ENCODE assay signal across 8 cellular contexts in the genomic region with DNA sequence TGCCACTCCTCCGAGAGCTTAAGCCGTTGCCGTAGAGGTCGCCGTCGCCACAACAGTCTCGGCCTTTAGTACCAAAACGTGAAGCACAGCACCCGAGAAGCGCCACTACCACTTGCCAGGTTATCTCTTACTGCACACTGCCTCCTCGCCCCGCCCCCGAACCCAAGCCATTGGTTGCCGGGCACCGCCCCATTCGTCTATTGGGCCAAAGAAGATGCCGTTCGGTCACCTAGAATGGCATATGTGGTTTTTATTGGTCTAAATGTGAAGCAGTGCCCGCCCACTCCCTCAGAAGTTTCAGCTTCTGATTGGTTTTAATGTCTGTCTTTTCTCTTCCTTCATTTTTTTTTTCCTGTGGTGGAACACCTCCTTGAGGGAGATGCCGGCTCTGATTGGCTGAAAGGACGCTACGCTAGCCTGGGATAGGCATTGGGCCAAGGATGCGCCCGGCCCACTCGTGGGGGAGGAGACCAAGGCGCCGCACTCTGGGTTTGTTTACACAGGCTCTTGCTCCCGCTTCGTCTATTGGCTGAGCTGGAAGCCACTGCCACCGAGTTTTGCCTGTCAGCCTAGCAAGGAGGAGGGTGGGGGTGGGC. TPM values are rescaled to one million over a fixed set of nuclear protein-coding genes. Genes with fewer than 3 reads are reported as not detected.
A peak's percentile ranks its signal among the peaks of the same experiment; 100 is the strongest.
DNase-seq lines count a peak whose midpoint lies in the region; ATAC-seq and TF ChIP-seq lines count a peak whose summit lies in the region.

A gene with protein sequence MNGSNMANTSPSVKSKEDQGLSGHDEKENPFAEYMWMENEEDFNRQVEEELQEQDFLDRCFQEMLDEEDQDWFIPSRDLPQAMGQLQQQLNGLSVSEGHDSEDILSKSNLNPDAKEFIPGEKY (minus strand): TSS at position 139 of the 596 bp plus-strand sequence. CDS start 24,514 bp downstream, outside the sequence.

- peak within 1 kb of the TSS; percentile 73 for H2AK9ac ChIP-seq in IMR-90 (replicated peaks; ENCODE audit: low read depth, low read length, poor library complexity)

- H3K4me1 ChIP-seq in IMR-90 (ENCODE audit: control insufficient read depth, insufficient read depth, low read length): peaks cover 2% of the 10 kb centered on the region; the same call in 1 of the 2 replicates
- H3K4me1 ChIP-seq in mucosa of stomach (ENCODE audit: control insufficient read depth, insufficient read depth, low read length): peaks cover 5% of the 10 kb centered on the region

- no peak for TF ChIP-seq RAD21 in IMR-90 (IDR thresholded peaks at IDR 0.05; ENCODE audit: low read length)

- no peak for TF ChIP-seq CTCF in IMR-90 (conservative IDR thresholded peaks at IDR 0.05; ENCODE audit: low read depth, low read length)

- H3K79me1 ChIP-seq in IMR-90 (ENCODE audit: low read depth in 1 of 2, low read length in 2 of 2): no peaks in the 10 kb centered on the region

- no peak within 1 kb of the TSS for H3K27ac ChIP-seq in IMR-90 (ENCODE audit: insufficient read depth, low read length)

- H3K4me2 ChIP-seq in IMR-90 (ENCODE audit: low read depth, low read length): peak within 1 kb of the TSS; percentile 83

- H2AFZ ChIP-seq in IMR-90 (replicated peaks; ENCODE audit: low read length, poor library complexity): peak within 1 kb of the TSS; percentile 97

- H3K4me3 ChIP-seq in IMR-90 (ENCODE audit: insufficient read depth, low read depth, low read length) (peak within 1 kb of the TSS; percentile 57), mucosa of stomach (ENCODE audit: low read length) (peak within 1 kb of the TSS; percentile 89)

- dilution Hi-C loops in IMR-90 (cut with HindIII; ENCODE audit: low sequenced_read_pairs, unreplicated experiment): no loop called here

- BruUV-seq in IMR-90 (replicated peaks; lab: Mats Ljungman, UMichigan): no TSS peak

- TF ChIP-seq POLR2A in IMR-90 (IDR thresholded peaks at IDR 0.05; ENCODE audit: low read depth, low read length): no peak

- H4K91ac ChIP-seq in IMR-90 (ENCODE audit: insufficient read depth, low read depth, low read length): no peak within 1 kb of the TSS

- no peak within 1 kb of the TSS for H4K5ac ChIP-seq in IMR-90 (ENCODE audit: low read depth, low read length)

- H3K27me3 ChIP-seq in IMR-90 (ENCODE audit: control insufficient read depth, insufficient read depth, low read length): peaks cover 4% of the 10 kb centered on the region; the same call in 1 of the 2 replicates
- no peaks in the 10 kb centered on the region for H3K27me3 ChIP-seq in mucosa of stomach (ENCODE audit: control insufficient read depth, insufficient read depth, low read length)

- H2AK5ac ChIP-seq in IMR-90 (ENCODE audit: low read depth, low read length): no peak within 1 kb of the TSS

- in situ Hi-C loops in IMR-90 (cut with MboI; ENCODE audit: low sequenced_read_pairs): no loop called here

- H3K9me1 ChIP-seq in IMR-90 (ENCODE audit: insufficient read depth, low read length): no peaks in the 10 kb centered on the region

- ATAC-seq in GM21529 (IDR thresholded peaks at IDR 0.05; ENCODE audit: unreplicated experiment) (peak; percentile 96), IMR-90 (ENCODE audit: low read depth) (peak; percentile 97), esophagus mucosa (peak; percentile 99)

- H3K9me3 ChIP-seq in IMR-90 (ENCODE audit: control insufficient read depth, insufficient read depth, low read length) (no peaks in the 10 kb centered on the region), mucosa of stomach (ENCODE audit: control insufficient read depth, low read length) (no peaks in the 10 kb centered on the region)

- intact Hi-C loops in IMR-90 (cut with micrococcal nuclease): no loop called here

- no peak within 1 kb of the TSS for H2BK5ac ChIP-seq in IMR-90 (ENCODE audit: low read depth, low read length, poor library complexity, severe bottlenecking)

- H3K18ac ChIP-seq in IMR-90 (ENCODE audit: low read depth, low read length): no peak within 1 kb of the TSS

- peak; percentile 99 for DNase-seq in DMS 273 treated with DMSO at 0.1 percent for 48 hours (lab: John Stamatoyannopoulos, UW)
- peak; percentile 97 for DNase-seq in IMR-90
- DNase-seq in activated T-cell treated with anti-CD3 and anti-CD28 coated beads, Interleukin-2, amount 50 U/mL, for 48 hours: peak; percentile 97 to 98
- peak; percentile 97 for DNase-seq in stimulated activated CD8-positive, alpha-beta memory T cell treated with anti-CD3 and anti-CD28 coated beads, Interleukin-4, amount 100 ng/mL, for 48 hours

- H4K20me1 ChIP-seq in IMR-90 (ENCODE audit: insufficient read depth, low read length): no peaks in the 10 kb centered on the region

- H3K56ac ChIP-seq in IMR-90 (ENCODE audit: extremely low read depth, insufficient read depth, low read length): no peak within 1 kb of the TSS

- no peak within 1 kb of the TSS for H3K9ac ChIP-seq in IMR-90 (ENCODE audit: low read depth, low read length)
- H3K9ac ChIP-seq in mucosa of stomach (ENCODE audit: low read length): peak within 1 kb of the TSS; percentile 76

- no peak within 1 kb of the TSS; the same call in 1 of the 2 replicates for H3K14ac ChIP-seq in IMR-90 (replicated peaks; ENCODE audit: low read depth, low read length)

- no peak within 1 kb of the TSS for H3K4ac ChIP-seq in IMR-90 (ENCODE audit: low read depth, low read length)

- no peak within 1 kb of the TSS for H4K8ac ChIP-seq in IMR-90 (ENCODE audit: low read depth in 2 of 2, low read length in 2 of 2)

- no peak within 1 kb of the TSS for H2BK120ac ChIP-seq in IMR-90 (ENCODE audit: low read depth, low read length)

- POLR2A ChIA-PET in IMR-90 (lab: Charles Lee; ENCODE audit: unreplicated experiment): no interaction called here

- CTCF ChIA-PET in IMR-90 (lab: Yijun Ruan, JAX): no interaction called here

- 2% methylated on average over 10 of the region's 30 CpGs; no CpG with 5 or more reads in 1 of the 2 experiments for WGBS in IMR-90 (ENCODE audit: extremely low coverage in 2 of 2, insufficient read length in 1 of 2), 2 experiments

- H3K23ac ChIP-seq in IMR-90 (ENCODE audit: low read depth, low read length): no peak within 1 kb of the TSS

- H3K36me3 ChIP-seq in IMR-90 (ENCODE audit: control insufficient read depth, insufficient read depth, low read length): no peaks in the 10 kb centered on the region
- no peaks in the 10 kb centered on the region for H3K36me3 ChIP-seq in mucosa of stomach (ENCODE audit: control insufficient read depth, insufficient read depth, low read length)

- no peak within 1 kb of the TSS for H2BK20ac ChIP-seq in IMR-90 (ENCODE audit: low read depth, low read length)

- H2BK15ac ChIP-seq in IMR-90 (ENCODE audit: low read depth, low read length): no peak within 1 kb of the TSS

TF ChIP-seq in IMR-90, 13 proteins besides CTCF, POLR2A, EP300 and RAD21:
- no peak for TF ChIP-seq CEBPB (IDR thresholded peaks at IDR 0.05; ENCODE audit: low read depth, low read length)
- TF ChIP-seq NFE2L2 (IDR thresholded peaks at IDR 0.05; ENCODE audit: low read depth, low read length): no peak
- TF ChIP-seq, protein P1, sequence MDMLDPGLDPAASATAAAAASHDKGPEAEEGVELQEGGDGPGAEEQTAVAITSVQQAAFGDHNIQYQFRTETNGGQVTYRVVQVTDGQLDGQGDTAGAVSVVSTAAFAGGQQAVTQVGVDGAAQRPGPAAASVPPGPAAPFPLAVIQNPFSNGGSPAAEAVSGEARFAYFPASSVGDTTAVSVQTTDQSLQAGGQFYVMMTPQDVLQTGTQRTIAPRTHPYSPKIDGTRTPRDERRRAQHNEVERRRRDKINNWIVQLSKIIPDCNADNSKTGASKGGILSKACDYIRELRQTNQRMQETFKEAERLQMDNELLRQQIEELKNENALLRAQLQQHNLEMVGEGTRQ (IDR thresholded peaks at IDR 0.05; ENCODE audit: low read depth, low read length): no peak
- TF ChIP-seq RFX5 (IDR thresholded peaks at IDR 0.05; ENCODE audit: low read depth, low read length): peak; percentile 52
- peak; percentile 49; the same call in 1 of the 2 replicates for TF ChIP-seq FOS (IDR thresholded peaks at IDR 0.05; ENCODE audit: low read depth, low read length)

TF ChIP-seq in PFSK-1, 5 proteins besides CTCF, POLR2A, EP300 and RAD21:
- TF ChIP-seq POLR2AphosphoS5 (IDR thresholded peaks at IDR 0.05; ENCODE audit: low read depth, low read length) (no peak; the same call in 1 of the 2 replicates), FOXP2 (optimal IDR thresholded peaks at IDR 0.05; ENCODE audit: borderline replicate concordance, extremely low read depth, extremely low read length, insufficient read depth) (peak; percentile 73)

RNA-seq across cellular contexts. Expression of the gene that starts here (rescaled TPM):
- total RNA-seq in IMR-90 (2012; rRNA removed) (0.18 and 0.28 TPM in 2 replicates), esophagus mucosa (9.8 TPM)
- polyA plus RNA-seq in IMR-90 (2012; rRNA removed): 0.14 and 0.15 TPM in 2 replicates
- 0.03 and 0.04 TPM in 2 replicates for polyA plus RNA-seq in IMR-90 (2012; cell fraction: cytosol; rRNA removed)
- polyA plus RNA-seq in IMR-90 (2012; cell fraction: nucleus; rRNA removed; ENCODE audit: low replicate concordance): 0.01 and 0.10 TPM in 2 replicates
- 0.10 TPM for polyA plus RNA-seq in PFSK-1 (2012; ENCODE audit: insufficient read length, low read depth)

Comparison
In these comparisons a context has a peak if more than half of its experiments do, and no peak if none do; other contexts are left out.
1. Peak in DNase-seq, ATAC-seq, H3K4me3 ChIP-seq and H3K4me2 ChIP-seq in IMR-90; RNA of the gene not detected or under 1 TPM.